ENCODE assay signal across 8 cellular contexts in genomic region chr5:56155992-56156584, GRCh38.
DNase-seq lines count a peak whose midpoint lies in the region; ATAC-seq and TF ChIP-seq lines count a peak whose summit lies in the region.

No MANE protein-coding gene starts in this region.

- ATAC-seq in Right ventricle myocardium inferior (peak; percentile 65), left cardiac atrium (peak; percentile 76 to 83), upper lobe of right lung (peak; percentile 82)

- H3K27me3 ChIP-seq in left ventricle myocardium inferior (ENCODE audit: low read depth) (no peaks in the 10 kb centered on the region), upper lobe of right lung (no peaks in the 10 kb centered on the region)

- TF ChIP-seq CTCF in left ventricle myocardium inferior (IDR thresholded peaks at IDR 0.05; ENCODE audit: borderline replicate concordance) (no peak), upper lobe of right lung (IDR thresholded peaks at IDR 0.05) (no peak)

- H3K36me3 ChIP-seq in left ventricle myocardium inferior, result no peaks in the 10 kb centered on the region
- H3K36me3 ChIP-seq in KOPT-K1 (ENCODE audit: insufficient read depth, low read length), result no peaks in the 10 kb centered on the region
- H3K36me3 ChIP-seq in upper lobe of right lung, result no peaks in the 10 kb centered on the region

- H3K4me1 ChIP-seq in left ventricle myocardium inferior (peaks cover 18% of the 10 kb centered on the region), upper lobe of right lung (peaks cover 34% of the 10 kb centered on the region)

- intact Hi-C loops in Right ventricle myocardium inferior (cut with DNase I) (no loop called here), left ventricle myocardium inferior (cut with micrococcal nuclease) (no loop called here), left cardiac atrium (cut with DNase I) (no loop called here), upper lobe of right lung (cut with DNase I) (no loop called here)

- H3K9me3 ChIP-seq in left ventricle myocardium inferior (replicated peaks) (no peaks in the 10 kb centered on the region), KOPT-K1 (ENCODE audit: insufficient read depth, low read length, poor library complexity, severe bottlenecking) (no peaks in the 10 kb centered on the region), upper lobe of right lung (no peaks in the 10 kb centered on the region)

- no peak overlapping the region for H3K27ac ChIP-seq in left ventricle myocardium inferior (replicated peaks)
- H3K27ac ChIP-seq in KOPT-K1 (ENCODE audit: low read depth, low read length, poor library complexity, severe bottlenecking), result peak overlapping the region; percentile 31
- H3K27ac ChIP-seq in upper lobe of right lung, result peak overlapping the region; percentile 51

- peak; percentile 76 for DNase-seq in Right ventricle myocardium inferior (ENCODE audit: missing footprints)
- no peak for DNase-seq in left ventricle myocardium inferior
- DNase-seq in left cardiac atrium, result no peak
- DNase-seq in upper lobe of right lung, result no peak
- no peak for DNase-seq in NCI-H2029 (lab: John Stamatoyannopoulos, UW)
- DNase-seq in NCI-H1436 treated with DMSO at 0.1 percent for 48 hours (lab: John Stamatoyannopoulos, UW), result no peak
- DNase-seq in NCI-H2107 (lab: John Stamatoyannopoulos, UW), result no peak

- H3K4me3 ChIP-seq in left ventricle myocardium inferior, result no peak overlapping the region
- no peak overlapping the region for H3K4me3 ChIP-seq in upper lobe of right lung
